ENCODE assay signal across 13 cellular contexts in genomic region chr15:101192081-101192480, GRCh38. TPM values are rescaled to one million over a fixed set of nuclear protein-coding genes. Genes with fewer than 3 reads are reported as not detected.
DNase-seq lines count a peak whose midpoint lies in the region; ATAC-seq and TF ChIP-seq lines count a peak whose summit lies in the region.
"Had no signal": no experiment of that assay in that cellular context is flagged by ENCODE, and none has a peak within 500 bp of the region (broad histone marks: within the 10 kb centered on the region; RNA-seq: fewer than 3 reads in every experiment).

No MANE protein-coding gene starts in this region.

- H3K4me1 Mint-ChIP-seq in activated naive CD4-positive, alpha-beta T cell treated with anti-CD3 and anti-CD28 coated beads, Interleukin-2, amount 50 U/mL, for 24 hours = peaks cover 91% of the 10 kb centered on the region
- H3K4me1 Mint-ChIP-seq in activated CD4-positive, alpha-beta memory T cell treated with anti-CD3 and anti-CD28 coated beads for 36 hours (ENCODE audit: low read depth) = peaks cover 88% of the 10 kb centered on the region

- H3K9me3 ChIP-seq in stomach smooth muscle (ENCODE audit: control insufficient read depth in 2 of 2, low read length in 2 of 2) (no peaks in the 10 kb centered on the region), hepatocyte (ENCODE audit: low read depth) (no peaks in the 10 kb centered on the region)

- H3K4me1 ChIP-seq in foreskin keratinocyte = peaks cover 50% of the 10 kb centered on the region
- H3K4me1 ChIP-seq in stomach smooth muscle (ENCODE audit: control insufficient read depth, insufficient read depth, low read length) = peaks cover 42% of the 10 kb centered on the region
- H3K4me1 ChIP-seq in hepatocyte (ENCODE audit: insufficient read depth) = peaks cover 22% of the 10 kb centered on the region

- no peak overlapping the region for H3K4me2 ChIP-seq in hepatocyte

- POLR2A ChIA-PET in activated CD4-positive, alpha-beta memory T cell treated with anti-CD3 and anti-CD28 coated beads for 36 hours (lab: Charles Lee) = interaction anchor here (0.9 to 1.4 kb wide), 2 partner anchors 13 to 14 kb away, joined by 4 to 6 read pairs; no protein-coding TSS in a partner anchor

- TF ChIP-seq CTCF in foreskin keratinocyte (conservative IDR thresholded peaks at IDR 0.05) (no peak), hepatocyte (IDR thresholded peaks at IDR 0.05; ENCODE audit: poor library complexity) (no peak)

- H3K36me3 Mint-ChIP-seq in activated naive CD4-positive, alpha-beta T cell treated with anti-CD3 and anti-CD28 coated beads, Interleukin-2, amount 50 U/mL, for 24 hours = peaks cover 28% of the 10 kb centered on the region
- H3K36me3 Mint-ChIP-seq in activated CD4-positive, alpha-beta memory T cell treated with anti-CD3 and anti-CD28 coated beads for 36 hours = peaks cover 4% of the 10 kb centered on the region

- no peak overlapping the region for H3K27ac ChIP-seq in foreskin keratinocyte
- peak overlapping the region; percentile 67 for H3K27ac ChIP-seq in stomach smooth muscle (ENCODE audit: low read length)
- H3K27ac ChIP-seq in hepatocyte = no peak overlapping the region

- H3K9me3 Mint-ChIP-seq in activated naive CD4-positive, alpha-beta T cell treated with anti-CD3 and anti-CD28 coated beads, Interleukin-2, amount 50 U/mL, for 24 hours = no peaks in the 10 kb centered on the region
- H3K9me3 Mint-ChIP-seq in activated CD4-positive, alpha-beta memory T cell treated with anti-CD3 and anti-CD28 coated beads for 36 hours = no peaks in the 10 kb centered on the region

- H3K27ac Mint-ChIP-seq in activated naive CD4-positive, alpha-beta T cell treated with anti-CD3 and anti-CD28 coated beads, Interleukin-2, amount 50 U/mL, for 24 hours = peak overlapping the region; percentile 60
- H3K27ac Mint-ChIP-seq in activated CD4-positive, alpha-beta memory T cell treated with anti-CD3 and anti-CD28 coated beads for 36 hours = peak overlapping the region; percentile 10

- no peaks in the 10 kb centered on the region for H3K36me3 ChIP-seq in stomach smooth muscle (ENCODE audit: control insufficient read depth in 2 of 2, insufficient read depth in 2 of 2, low read length in 2 of 2)
- no peaks in the 10 kb centered on the region for H3K36me3 ChIP-seq in hepatocyte (replicated peaks; ENCODE audit: insufficient read depth, low read depth)

- peaks cover 3% of the 10 kb centered on the region for H4K20me1 ChIP-seq in hepatocyte (ENCODE audit: insufficient read depth, poor library complexity, severe bottlenecking)

- DNase-seq in activated naive CD4-positive, alpha-beta T cell treated with Interleukin-2 at 50 U/mL for 16 hours = no peak
- no peak for DNase-seq in activated CD4-positive, alpha-beta memory T cell treated with anti-CD3 and anti-CD28 coated beads for 36 hours
- DNase-seq in foreskin keratinocyte (no peak), NCI-H1048 (lab: John Stamatoyannopoulos, UW) (no peak), EL (no peak), hepatocyte (ENCODE audit: low spot score) (no peak)
- DNase-seq: AML-193; hypothalamus; mammary epithelial cell; posterior cingulate gyrus; stimulated activated CD4-positive, alpha-beta T cell treated with anti-CD3 and anti-CD28 coated beads, Interleukin-1b, Interleukin-23, amount 100 ng/mL, for 48 hours had no signal

- no peak overlapping the region for H3K9ac ChIP-seq in stomach smooth muscle (ENCODE audit: low read length in 2 of 2)

- CTCF ChIA-PET in activated CD4-positive, alpha-beta memory T cell treated with anti-CD3 and anti-CD28 coated beads for 36 hours (lab: Charles Lee) = interaction anchor here (1.1 kb wide), 1 partner anchor 60 kb away, joined by 3 read pairs; the partner anchor contains the start of gene CHSY1

- H2AFZ ChIP-seq in hepatocyte = no peak overlapping the region

- H3K9me2 ChIP-seq in hepatocyte (replicated peaks; ENCODE audit: insufficient read depth) = no peaks in the 10 kb centered on the region

- H3K4me3 ChIP-seq in stomach smooth muscle (ENCODE audit: low read length in 2 of 2) = peak overlapping the region in 1 of 2 donors; percentile 66
- no peak overlapping the region for H3K4me3 ChIP-seq in hepatocyte

- H3K79me2 ChIP-seq in hepatocyte = peaks cover 88% of the 10 kb centered on the region

- no peaks in the 10 kb centered on the region for H3K27me3 Mint-ChIP-seq in activated naive CD4-positive, alpha-beta T cell treated with anti-CD3 and anti-CD28 coated beads, Interleukin-2, amount 50 U/mL, for 24 hours
- no peaks in the 10 kb centered on the region for H3K27me3 Mint-ChIP-seq in activated CD4-positive, alpha-beta memory T cell treated with anti-CD3 and anti-CD28 coated beads for 36 hours

- ATAC-seq in foreskin keratinocyte = peak; percentile 18

- 66% methylated on average over 3 of the region's 3 CpGs for WGBS in hepatocyte (ENCODE audit: low lambda C conversion rate, missing lambda C conversion rate)

- peak overlapping the region; percentile 38 for H3K4me3 Mint-ChIP-seq in activated naive CD4-positive, alpha-beta T cell treated with anti-CD3 and anti-CD28 coated beads, Interleukin-2, amount 50 U/mL, for 24 hours
- H3K4me3 Mint-ChIP-seq in activated CD4-positive, alpha-beta memory T cell treated with anti-CD3 and anti-CD28 coated beads for 36 hours = no peak overlapping the region

- intact Hi-C loops in activated CD4-positive, alpha-beta memory T cell treated with anti-CD3 and anti-CD28 coated beads for 36 hours (cut with micrococcal nuclease) = no loop called here

- no peaks in the 10 kb centered on the region for H3K27me3 ChIP-seq in foreskin keratinocyte
- no peaks in the 10 kb centered on the region for H3K27me3 ChIP-seq in stomach smooth muscle (ENCODE audit: control insufficient read depth in 1 of 2, insufficient read depth in 2 of 2, low read length in 2 of 2)
- H3K27me3 ChIP-seq in hepatocyte = no peaks in the 10 kb centered on the region

RNA-seq across cellular contexts. Expression of gene CHSY1, which starts 59.8 kb away (rescaled TPM):
- total RNA-seq in activated CD4-positive, alpha-beta memory T cell treated with anti-CD3 and anti-CD28 coated beads for 36 hours = 10 to 100 TPM; 34.8 to 36.3 TPM
- total RNA-seq in foreskin keratinocyte (31.1 and 33.2 TPM in 2 replicates), hepatocyte (26.2 and 27.8 TPM in 2 replicates)
- polyA plus RNA-seq in foreskin keratinocyte (9.2 and 11.8 TPM in 2 replicates), hepatocyte (20.4 and 22.5 TPM in 2 replicates)
